In genomic region chr21:38766987-38767722, GRCh38 we compare ENCODE assay signal across 8 cellular contexts. TPM values are rescaled to one million over a fixed set of nuclear protein-coding genes. Genes with fewer than 3 reads are reported as not detected.
DNase-seq lines count a peak whose midpoint lies in the region; ATAC-seq and TF ChIP-seq lines count a peak whose summit lies in the region.

No MANE protein-coding gene starts in this region.

- intact Hi-C loops in stomach (cut with DNase I; ENCODE audit: low total_unique reads): no loop called here

- DNase-seq in HFFc6 (no peak), NCI-H146 treated with DMSO at 0.1 percent for 48 hours (lab: John Stamatoyannopoulos, UW; ENCODE audit: unreplicated experiment) (peak; percentile 63), activated T-cell treated with anti-CD3 and anti-CD28 coated beads for 24 hours (ENCODE audit: low read depth) (peak; percentile 62), stomach (peak; percentile 29), NCI-H128 (lab: John Stamatoyannopoulos, UW; ENCODE audit: unreplicated experiment) (no peak), AG20443 (ENCODE audit: low spot score) (no peak)

- no peaks in the 10 kb centered on the region for H3K27me3 ChIP-seq in liver (ENCODE audit: control insufficient read depth in 4 of 4, insufficient read depth in 4 of 4, low read length in 3 of 4)
- H3K27me3 ChIP-seq in stomach: no peaks in the 10 kb centered on the region

- H3K36me3 ChIP-seq in liver (ENCODE audit: control insufficient read depth in 4 of 4, insufficient read depth in 3 of 4, low read depth in 1 of 4, low read length in 3 of 4): no peaks in the 10 kb centered on the region
- no peaks in the 10 kb centered on the region for H3K36me3 ChIP-seq in stomach

- H3K4me3 Mint-ChIP-seq in HFFc6: no peak overlapping the region

- TF ChIP-seq POLR2A in stomach (IDR thresholded peaks at IDR 0.05): no peak

- H3K27ac Mint-ChIP-seq in HFFc6: peak overlapping the region; percentile 98

- ATAC-seq in GM18499 (IDR thresholded peaks at IDR 0.05; ENCODE audit: insufficient read depth, unreplicated experiment): peak; percentile 96

- H3K4me1 ChIP-seq in liver (ENCODE audit: control insufficient read depth in 4 of 4, insufficient read depth in 4 of 4, low read length in 3 of 4) (peaks cover 0 to 4% (median 0%) of the 10 kb centered on the region in 4 donors), stomach (peaks cover 0 to 33% (median 16%) of the 10 kb centered on the region in 4 donors)

- TF ChIP-seq EP300 in stomach (IDR thresholded peaks at IDR 0.05): no peak

- H3K9me3 ChIP-seq in liver (ENCODE audit: control insufficient read depth in 4 of 4, low read length in 3 of 4) (no peaks in the 10 kb centered on the region), stomach (no peaks in the 10 kb centered on the region)

- H3K9ac ChIP-seq in liver (ENCODE audit: low read depth in 1 of 2, low read length in 2 of 2): peak overlapping the region; percentile 66 to 96

- H3K9me3 Mint-ChIP-seq in HFFc6: peaks cover 11% of the 10 kb centered on the region; the same call in 1 of the 2 replicates

- 9% methylated on average over 13 of the region's 13 CpGs for WGBS in liver
- WGBS in stomach, 5 donors: 13 to 39% (median 24%) methylated on average over 13 of the region's 13 CpGs

- peaks cover 19% of the 10 kb centered on the region for H3K36me3 Mint-ChIP-seq in HFFc6 (ENCODE audit: low read depth)

- peak overlapping the region; percentile 98 to 99 for H3K27ac ChIP-seq in liver (ENCODE audit: low read depth in 1 of 2, low read length in 2 of 2)
- H3K27ac ChIP-seq in stomach: peak overlapping the region; percentile 73 to 88 (median 82)

- H3K4me3 ChIP-seq in liver (ENCODE audit: low read depth in 1 of 3, low read length in 3 of 3) (peak overlapping the region; percentile 37 to 61 (median 37)), stomach (peak overlapping the region; percentile 22 to 42 (median 30))

- no peak for TF ChIP-seq CTCF in HFFc6 (IDR thresholded peaks at IDR 0.05)
- no peak for TF ChIP-seq CTCF in liver (IDR thresholded peaks at IDR 0.05; ENCODE audit: low read depth, low read length, missing input control)
- no peak for TF ChIP-seq CTCF in stomach (IDR thresholded peaks at IDR 0.05)

- peaks cover 49% of the 10 kb centered on the region for H3K4me1 Mint-ChIP-seq in HFFc6 (ENCODE audit: low read depth)

- H3K27me3 Mint-ChIP-seq in HFFc6 (ENCODE audit: insufficient read depth): peaks cover 6% of the 10 kb centered on the region

- peak in 1 of 2 donors; percentile 52 for TF ChIP-seq RAD21 in liver (IDR thresholded peaks at IDR 0.05)

TF ChIP-seq in liver, 16 proteins besides CTCF, POLR2A, EP300 and RAD21:
- TF ChIP-seq ATF3 (IDR thresholded peaks at IDR 0.05): peak; percentile 47
- TF ChIP-seq SP1 (IDR thresholded peaks at IDR 0.05): peak; percentile 56
- peak; percentile 27 to 40 for TF ChIP-seq RXRA (IDR thresholded peaks at IDR 0.05)
- peak in 1 of 2 donors; percentile 41 for TF ChIP-seq HNF4A (conservative IDR thresholded peaks at IDR 0.05)
- no peak for TF ChIP-seq FOXA2 (IDR thresholded peaks at IDR 0.05)
- peak in 1 of 2 donors; percentile 27 for TF ChIP-seq GABPA (IDR thresholded peaks at IDR 0.05 in 1 of 2, conservative IDR thresholded peaks at IDR 0.05 in 1 of 2)
- no peak for TF ChIP-seq NR2F2 (IDR thresholded peaks at IDR 0.05)
- TF ChIP-seq ZBTB33 (IDR thresholded peaks at IDR 0.05): no peak
- peak in 1 of 2 donors; percentile 26 for TF ChIP-seq JUND (IDR thresholded peaks at IDR 0.05)
- peak; percentile 39 for TF ChIP-seq YY1 (IDR thresholded peaks at IDR 0.05)
- no peak for TF ChIP-seq MAX (IDR thresholded peaks at IDR 0.05)
- no peak for TF ChIP-seq EGR1 (IDR thresholded peaks at IDR 0.05; ENCODE audit: low read depth in 2 of 2)
- TF ChIP-seq HNF4G (IDR thresholded peaks at IDR 0.05): no peak
- peak; percentile 74 for TF ChIP-seq REST (IDR thresholded peaks at IDR 0.05)
- no peak for TF ChIP-seq TAF1 (conservative IDR thresholded peaks at IDR 0.05)
- TF ChIP-seq FOXA1 (IDR thresholded peaks at IDR 0.05): no peak

RNA-seq across cellular contexts. Expression of gene ETS2, which starts 38.6 kb away (rescaled TPM):
- total RNA-seq in HFFc6 (2021; fragmentation: NEBNext Ultra II Directional; extraction: Animal tissue kit (Norgen Biotek cat#: 25700)): 10 to 100 TPM; 23.2 to 33.3 (median 29.0) TPM
- total RNA-seq in liver (10 to 100 TPM; 20.2 to 90.7 TPM), stomach (10 to 100 TPM; 33.8 to 80.0 (median 44.3) TPM)
- polyA plus RNA-seq in liver (10 to 100 TPM; 40.8 to 42.8 TPM), stomach (10 to 100 TPM; 40.2 to 60.3 (median 57.0) TPM)

Comparison
In these comparisons a context has a peak if more than half of its experiments do, and no peak if none do; other contexts are left out.
1. DNase-seq: peak in NCI-H146 treated with DMSO at 0.1 percent for 48 hours (single experiment), activated T-cell treated with anti-CD3 and anti-CD28 coated beads for 24 hours (single experiment) and stomach (single experiment); none in HFFc6 (single experiment), NCI-H128 (single experiment) and AG20443 (single experiment).